ENCODE assay signal across 24 cellular contexts in the genomic region with DNA sequence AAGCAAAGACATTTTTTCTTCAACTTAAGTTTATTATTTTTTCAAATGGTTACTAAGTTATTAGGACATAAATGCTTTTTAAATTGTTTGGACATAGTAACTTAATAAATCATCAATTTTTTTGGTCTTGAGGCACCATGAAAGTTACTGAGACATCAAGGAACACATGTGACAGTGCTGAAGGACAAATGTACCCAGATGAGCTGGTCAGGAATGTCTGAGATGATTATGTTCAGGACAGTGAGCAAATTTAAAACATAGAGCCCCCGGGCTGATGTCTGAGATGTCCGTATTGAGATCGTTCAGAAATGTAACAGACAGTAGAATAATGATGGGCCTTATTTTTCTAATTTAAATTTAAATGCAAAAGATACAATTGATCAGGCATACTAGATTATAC. TPM values are rescaled to one million over a fixed set of nuclear protein-coding genes. Genes with fewer than 3 reads are reported as not detected.
DNase-seq lines count a peak whose midpoint lies in the region; ATAC-seq and TF ChIP-seq lines count a peak whose summit lies in the region.
"Had no signal": no experiment of that assay in that cellular context is flagged by ENCODE, and none has a peak within 500 bp of the region (broad histone marks: within the 10 kb centered on the region; RNA-seq: fewer than 3 reads in every experiment).

No MANE protein-coding gene starts in this region.

- peaks cover 27% of the 10 kb centered on the region for H3K4me1 Mint-ChIP-seq in stimulated activated effector memory CD8-positive, alpha-beta T cell treated with anti-CD3 and anti-CD28 coated beads, Interleukin-12 subunit alpha, Interleukin-12 subunit beta, amount 100 ng/mL, for 72 hours

- H3K36me3 Mint-ChIP-seq in stimulated activated effector memory CD8-positive, alpha-beta T cell treated with anti-CD3 and anti-CD28 coated beads, Interleukin-12 subunit alpha, Interleukin-12 subunit beta, amount 100 ng/mL, for 72 hours, result peaks cover 28% of the 10 kb centered on the region

- peak overlapping the region in 4 of 5 donors; percentile 65 to 80 (median 76) for H3K27ac ChIP-seq in adrenal gland
- H3K27ac ChIP-seq in neutrophil, result peak overlapping the region; percentile 18
- H3K27ac ChIP-seq: C4-2B, Peyer's patch, SJCRH30 had no signal

- H3K27me3 ChIP-seq in adrenal gland, result no peaks in the 10 kb centered on the region
- H3K27me3 ChIP-seq in neutrophil, result no peaks in the 10 kb centered on the region
- H3K27me3 ChIP-seq: Peyer's patch, SJCRH30 had no signal

- H3K36me3 ChIP-seq in adrenal gland (replicated peaks in 1 of 2) (no peaks in the 10 kb centered on the region), neutrophil (peaks cover 43% of the 10 kb centered on the region)

- no peak for ATAC-seq in stimulated activated effector memory CD8-positive, alpha-beta T cell treated with anti-CD3 and anti-CD28 coated beads, Interleukin-12 subunit alpha, Interleukin-12 subunit beta, amount 100 ng/mL, for 72 hours
- no peak for ATAC-seq in sciatic nerve
- no peak for ATAC-seq in SK-N-SH treated with all-trans-retinoic acid at 6 μM for 48 hours

- no peak overlapping the region for H3K4me3 Mint-ChIP-seq in stimulated activated effector memory CD8-positive, alpha-beta T cell treated with anti-CD3 and anti-CD28 coated beads, Interleukin-12 subunit alpha, Interleukin-12 subunit beta, amount 100 ng/mL, for 72 hours
- H3K4me3 Mint-ChIP-seq: CD8-positive, alpha-beta memory T cell had no signal

- H3K4me1 ChIP-seq in adrenal gland (replicated peaks in 1 of 2) (peaks cover 41 to 78% of the 10 kb centered on the region in 2 donors), neutrophil (ENCODE audit: control insufficient read depth in 1 of 2, insufficient read depth in 1 of 2, low read depth in 1 of 2, low read length in 1 of 2) (peaks cover 6 to 14% of the 10 kb centered on the region in 2 experiments)
- H3K4me1 ChIP-seq: SJCRH30 had no signal

- peak in 1 of 2 donors; percentile 30 for TF ChIP-seq POLR2A in adrenal gland (IDR thresholded peaks at IDR 0.05)

- TF ChIP-seq CTCF in adrenal gland (IDR thresholded peaks at IDR 0.05) (no peak), neutrophil (IDR thresholded peaks at IDR 0.05) (no peak)

- peak; percentile 14 for DNase-seq in EH (ENCODE audit: low read depth)
- DNase-seq in adrenal gland, result peak in 1 of 7 donors; percentile 53
- DNase-seq in stimulated activated effector memory CD8-positive, alpha-beta T cell treated with anti-CD3 and anti-CD28 coated beads, Interleukin-12 subunit alpha, Interleukin-12 subunit beta, amount 100 ng/mL, for 72 hours (ENCODE audit: low spot score in 2 of 2), result no peak
- no peak for DNase-seq in KBM-7
- no peak for DNase-seq in sciatic nerve (ENCODE audit: low spot score)
- no peak for DNase-seq in HPDE6-E6E7 (ENCODE audit: extremely low spot score)
- DNase-seq: Calu3; CD8-positive, alpha-beta memory T cell; DMS53; EL; H7; KG1; MV-4-11; NCI-H1105 treated with DMSO at 0.1 percent for 48 hours; NCI-H2029 treated with DMSO at 0.1 percent for 48 hours; NCI-H2171; NCI-H345; NCI-H524; NCI-H774; Peyer's patch; SJCRH30 had no signal

- H3K9me3 Mint-ChIP-seq in stimulated activated effector memory CD8-positive, alpha-beta T cell treated with anti-CD3 and anti-CD28 coated beads, Interleukin-12 subunit alpha, Interleukin-12 subunit beta, amount 100 ng/mL, for 72 hours, result peaks cover 6% of the 10 kb centered on the region

- peak overlapping the region; percentile 54 for H3K27ac Mint-ChIP-seq in stimulated activated effector memory CD8-positive, alpha-beta T cell treated with anti-CD3 and anti-CD28 coated beads, Interleukin-12 subunit alpha, Interleukin-12 subunit beta, amount 100 ng/mL, for 72 hours

- 36 to 51% (median 45%) methylated on average over 3 of the region's 3 CpGs for whole genome bisulfite sequencing in adrenal gland, 4 donors

- H3K9me3 ChIP-seq in adrenal gland (replicated peaks in 1 of 3) (peaks cover 0 to 10% (median 0%) of the 10 kb centered on the region in 3 donors), neutrophil (peaks cover 5% of the 10 kb centered on the region)

- intact Hi-C loops in adrenal gland (cut with DNase I) (no loop called here), sciatic nerve (cut with DNase I) (no loop called here)

- in situ Hi-C loops in KBM-7 (cut with MboI; ENCODE audit: low pct_unique_long_range_greater_than_20kb, low sequenced_read_pairs), result no loop called here

- H3K4me3 ChIP-seq in adrenal gland, result no peak overlapping the region
- no peak overlapping the region for H3K4me3 ChIP-seq in neutrophil (ENCODE audit: low read depth in 1 of 2, low read length in 1 of 2)
- H3K4me3 ChIP-seq: Peyer's patch, SJCRH30 had no signal

TF ChIP-seq in SK-N-SH treated with all-trans-retinoic acid at 6 μM for 48 hours, 23 proteins besides CTCF, POLR2A, EP300 and RAD21 (continues in another document):
- TF ChIP-seq CSDC2 (CRISPR knock-in tag; IDR thresholded peaks at IDR 0.05), result no peak
- TF ChIP-seq ZC3H10 (CRISPR knock-in tag; IDR thresholded peaks at IDR 0.05), result no peak
- no peak for TF ChIP-seq ZNF8 (CRISPR knock-in tag; IDR thresholded peaks at IDR 0.05)
- no peak for TF ChIP-seq OSR1 (CRISPR knock-in tag; IDR thresholded peaks at IDR 0.05)
- TF ChIP-seq ZNF70 (CRISPR knock-in tag; IDR thresholded peaks at IDR 0.05), result no peak
- TF ChIP-seq TOX (CRISPR knock-in tag; IDR thresholded peaks at IDR 0.05; ENCODE audit: borderline replicate concordance), result no peak
- no peak for TF ChIP-seq BACH2 (CRISPR knock-in tag; IDR thresholded peaks at IDR 0.05; ENCODE audit: borderline replicate concordance)
- no peak for TF ChIP-seq ARNTL (CRISPR knock-in tag; IDR thresholded peaks at IDR 0.05; ENCODE audit: borderline replicate concordance, low read depth)
- TF ChIP-seq, protein P1, sequence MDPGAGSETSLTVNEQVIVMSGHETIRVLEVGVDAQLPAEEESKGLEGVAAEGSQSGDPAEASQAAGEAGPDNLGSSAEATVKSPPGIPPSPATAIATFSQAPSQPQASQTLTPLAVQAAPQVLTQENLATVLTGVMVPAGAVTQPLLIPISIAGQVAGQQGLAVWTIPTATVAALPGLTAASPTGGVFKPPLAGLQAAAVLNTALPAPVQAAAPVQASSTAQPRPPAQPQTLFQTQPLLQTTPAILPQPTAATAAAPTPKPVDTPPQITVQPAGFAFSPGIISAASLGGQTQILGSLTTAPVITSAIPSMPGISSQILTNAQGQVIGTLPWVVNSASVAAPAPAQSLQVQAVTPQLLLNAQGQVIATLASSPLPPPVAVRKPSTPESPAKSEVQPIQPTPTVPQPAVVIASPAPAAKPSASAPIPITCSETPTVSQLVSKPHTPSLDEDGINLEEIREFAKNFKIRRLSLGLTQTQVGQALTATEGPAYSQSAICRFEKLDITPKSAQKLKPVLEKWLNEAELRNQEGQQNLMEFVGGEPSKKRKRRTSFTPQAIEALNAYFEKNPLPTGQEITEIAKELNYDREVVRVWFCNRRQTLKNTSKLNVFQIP (CRISPR knock-in tag; IDR thresholded peaks at IDR 0.05; ENCODE audit: borderline replicate concordance, low read depth), result no peak
- TF ChIP-seq ZNF565 (CRISPR knock-in tag; conservative IDR thresholded peaks at IDR 0.05; ENCODE audit: low read depth), result no peak
- TF ChIP-seq, protein P2, sequence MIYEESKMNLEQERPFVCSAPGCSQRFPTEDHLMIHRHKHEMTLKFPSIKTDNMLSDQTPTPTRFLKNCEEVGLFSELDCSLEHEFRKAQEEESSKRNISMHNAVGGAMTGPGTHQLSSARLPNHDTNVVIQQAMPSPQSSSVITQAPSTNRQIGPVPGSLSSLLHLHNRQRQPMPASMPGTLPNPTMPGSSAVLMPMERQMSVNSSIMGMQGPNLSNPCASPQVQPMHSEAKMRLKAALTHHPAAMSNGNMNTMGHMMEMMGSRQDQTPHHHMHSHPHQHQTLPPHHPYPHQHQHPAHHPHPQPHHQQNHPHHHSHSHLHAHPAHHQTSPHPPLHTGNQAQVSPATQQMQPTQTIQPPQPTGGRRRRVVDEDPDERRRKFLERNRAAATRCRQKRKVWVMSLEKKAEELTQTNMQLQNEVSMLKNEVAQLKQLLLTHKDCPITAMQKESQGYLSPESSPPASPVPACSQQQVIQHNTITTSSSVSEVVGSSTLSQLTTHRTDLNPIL (CRISPR knock-in tag; IDR thresholded peaks at IDR 0.05; ENCODE audit: low read depth), result no peak
- no peak for TF ChIP-seq GLIS3 (CRISPR knock-in tag; IDR thresholded peaks at IDR 0.05)
- no peak for TF ChIP-seq SNAI2 (CRISPR knock-in tag; IDR thresholded peaks at IDR 0.05)
- TF ChIP-seq ESRRG (CRISPR knock-in tag; IDR thresholded peaks at IDR 0.05), result no peak
- no peak for TF ChIP-seq ZFP3 (CRISPR knock-in tag; IDR thresholded peaks at IDR 0.05)
- TF ChIP-seq, protein P3, sequence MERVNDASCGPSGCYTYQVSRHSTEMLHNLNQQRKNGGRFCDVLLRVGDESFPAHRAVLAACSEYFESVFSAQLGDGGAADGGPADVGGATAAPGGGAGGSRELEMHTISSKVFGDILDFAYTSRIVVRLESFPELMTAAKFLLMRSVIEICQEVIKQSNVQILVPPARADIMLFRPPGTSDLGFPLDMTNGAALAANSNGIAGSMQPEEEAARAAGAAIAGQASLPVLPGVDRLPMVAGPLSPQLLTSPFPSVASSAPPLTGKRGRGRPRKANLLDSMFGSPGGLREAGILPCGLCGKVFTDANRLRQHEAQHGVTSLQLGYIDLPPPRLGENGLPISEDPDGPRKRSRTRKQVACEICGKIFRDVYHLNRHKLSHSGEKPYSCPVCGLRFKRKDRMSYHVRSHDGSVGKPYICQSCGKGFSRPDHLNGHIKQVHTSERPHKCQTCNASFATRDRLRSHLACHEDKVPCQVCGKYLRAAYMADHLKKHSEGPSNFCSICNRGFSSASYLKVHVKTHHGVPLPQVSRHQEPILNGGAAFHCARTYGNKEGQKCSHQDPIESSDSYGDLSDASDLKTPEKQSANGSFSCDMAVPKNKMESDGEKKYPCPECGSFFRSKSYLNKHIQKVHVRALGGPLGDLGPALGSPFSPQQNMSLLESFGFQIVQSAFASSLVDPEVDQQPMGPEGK (CRISPR knock-in tag; IDR thresholded peaks at IDR 0.05; ENCODE audit: borderline replicate concordance), result no peak
- TF ChIP-seq ISL1 (CRISPR knock-in tag; IDR thresholded peaks at IDR 0.05), result no peak

RNA-seq across cellular contexts. Expression of a gene that starts 36.2 kb away (rescaled TPM):
- total RNA-seq in adrenal gland (100 to 1,000 TPM; 130 to 255 (median 199) TPM), sciatic nerve (130 TPM)
- 100 to 1,000 TPM in 2 of 3 donors, 10 to 100 TPM in 1; 61.8 to 125 (median 119) TPM for polyA plus RNA-seq in adrenal gland
